23 cellular contexts compared by ENCODE assay signal in genomic region chr15:90606641-90607040, GRCh38.
"Had no signal": no experiment of that assay in that cellular context is flagged by ENCODE, and none has a peak within 500 bp of the region (broad histone marks: within the 10 kb centered on the region; RNA-seq: fewer than 3 reads in every experiment).

No MANE protein-coding gene starts in this region.

- H3K4me1 ChIP-seq: suprapubic skin, testis, vagina had no signal

- DNase-seq: stimulated activated CD4-positive, alpha-beta T cell treated with anti-CD3 and anti-CD28 coated beads, Interleukin-2, amount 100 ng/mL, for 24 hours; stimulated activated CD4-positive, alpha-beta T cell treated with anti-CD3 and anti-CD28 coated beads, Interleukin-2, amount 100 ng/mL, for 48 hours; stimulated activated CD4-positive, alpha-beta T cell treated with anti-CD3 and anti-CD28 coated beads, Interleukin-4, amount 100 ng/mL, for 1 hour; stimulated activated CD4-positive, alpha-beta T cell treated with anti-CD3 and anti-CD28 coated beads, Interleukin-4, amount 100 ng/mL, for 24 hours; stimulated activated CD4-positive, alpha-beta T cell treated with anti-CD3 and anti-CD28 coated beads, Interleukin-4, amount 100 ng/mL, for 4 hours; stimulated activated CD8-positive, alpha-beta memory T cell treated with anti-CD3 and anti-CD28 coated beads, Interleukin-4, amount 100 ng/mL, for 48 hours; stimulated activated naive B cell treated with anti-CD40 and anti-IgM and Interleukin-4, amounts not matched to agents 10 μg/mL and 1 μg/mL and 100 μg/mL, for 72 hours; stimulated activated naive CD4-positive, alpha-beta T cell; stimulated activated naive CD4-positive, alpha-beta T cell treated with Interleukin-2 at 50 U/mL for 16 hours; stimulated activated naive CD8-positive, alpha-beta T cell treated with anti-CD3 and anti-CD28 coated beads, Interleukin-15, amount 100 ng/mL, for 72 hours; stimulated activated naive CD8-positive, alpha-beta T cell treated with anti-CD3 and anti-CD28 coated beads, Interleukin-15, Interleukin-2, amounts not matched to agents 100 U/mL and 50 U/mL, for 24 hours; stomach; substantia nigra; testis; transverse colon; trophoblast cell; upper lobe of right lung; uterus had no signal

- H3K36me3 ChIP-seq: thoracic aorta, transverse colon, uterus had no signal

- H3K9me3 ChIP-seq: stomach, suprapubic skin, testis, thoracic aorta, tibial nerve, transverse colon, upper lobe of left lung, upper lobe of right lung, uterus, vagina had no signal

- H3K4me3 ChIP-seq: stomach, suprapubic skin, testis, thoracic aorta, tibial nerve, transverse colon, upper lobe of left lung, upper lobe of right lung, uterus, vagina had no signal

- H3K27ac ChIP-seq: suprapubic skin, testis, upper lobe of right lung, vagina had no signal

- H3K27me3 ChIP-seq: stomach, suprapubic skin, testis, tibial nerve, transverse colon, upper lobe of left lung, upper lobe of right lung, uterus, vagina had no signal
